ENCODE assay signal across 15 cellular contexts in the genomic region with DNA sequence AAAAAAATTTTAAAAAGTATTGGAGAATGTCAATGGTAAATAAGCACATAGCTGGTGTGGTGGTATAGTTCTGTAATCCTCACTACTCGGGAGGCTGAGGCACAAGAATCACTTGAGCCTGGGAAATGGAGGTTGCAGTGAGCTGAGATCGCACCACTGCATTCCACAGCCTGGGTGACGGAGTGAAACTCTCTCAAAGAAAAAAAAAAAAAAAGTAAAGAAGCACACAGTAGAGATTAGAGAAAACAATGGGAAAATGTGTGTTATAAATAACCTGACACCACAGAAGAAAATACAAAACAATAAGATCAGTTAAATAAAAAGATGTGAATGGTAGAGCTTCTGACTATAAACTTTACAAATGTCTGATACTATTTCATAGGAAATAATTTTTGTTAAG.
"Had no signal": no experiment of that assay in that cellular context is flagged by ENCODE, and none has a peak within 500 bp of the region (broad histone marks: within the 10 kb centered on the region; RNA-seq: fewer than 3 reads in every experiment).

No MANE protein-coding gene starts in this region.

- DNase-seq: activated B cell treated with CpG ODN at 0.5 μM for 24 hours; activated CD4-positive, alpha-beta T cell treated with anti-CD3 and anti-CD28 coated beads, Interleukin-2, amount 10 ng/mL, durations not matched to agents 24 days and 14 days; activated naive CD4-positive, alpha-beta T cell treated with Interleukin-2 at 50 U/mL for 16 hours; caudate nucleus; foreskin fibroblast; head of caudate nucleus; left ventricle myocardium superior; mesenchymal stem cell; stimulated activated CD4-positive, alpha-beta T cell treated with anti-CD3 and anti-CD28 coated beads, Interleukin-15, amount 100 ng/mL, for 24 hours; stimulated activated CD4-positive, alpha-beta T cell treated with anti-CD3 and anti-CD28 coated beads, Interleukin-4, amount 100 ng/mL, for 24 hours; stomach; T-helper 17 cell had no signal

- ATAC-seq: left ventricle myocardium superior, T-helper 17 cell had no signal

- H3K9me3 ChIP-seq: stomach had no signal

- H3K4me3 Mint-ChIP-seq: activated B cell treated with CpG ODN at 0.5 μM for 24 hours; activated CD4-positive, alpha-beta T cell treated with anti-CD3 and anti-CD28 coated beads, Interleukin-2, amount 10 ng/mL, durations not matched to agents 24 days and 14 days; activated T-helper 1 cell treated with anti-CD3 and anti-CD28 coated beads, Interleukin-12 subunit alpha, Interleukin-12 subunit beta, Interleukin-2, Interleukin-4 antibody, amounts not matched to agents 30 ng/mL and 10 ng/mL and 1 ng/mL, durations not matched to agents 14 hours and 24 hours and 36 hours; dendritic cell treated with granulocyte-macrophage colony-stimulating factor and Interleukin-4, amounts not matched to agents 40 ng/mL and 50 ng/mL, for 4 days; T-helper 17 cell had no signal

- FAIRE-seq: keratinocyte had no signal

- H3K27ac Mint-ChIP-seq: activated B cell treated with CpG ODN at 0.5 μM for 24 hours; activated CD4-positive, alpha-beta T cell treated with anti-CD3 and anti-CD28 coated beads, Interleukin-2, amount 10 ng/mL, durations not matched to agents 24 days and 14 days; activated T-helper 1 cell treated with anti-CD3 and anti-CD28 coated beads, Interleukin-12 subunit alpha, Interleukin-12 subunit beta, Interleukin-2, Interleukin-4 antibody, amounts not matched to agents 30 ng/mL and 10 ng/mL and 1 ng/mL, durations not matched to agents 14 hours and 24 hours and 36 hours; dendritic cell treated with granulocyte-macrophage colony-stimulating factor and Interleukin-4, amounts not matched to agents 40 ng/mL and 50 ng/mL, for 4 days; T-helper 17 cell had no signal

- H3K27ac ChIP-seq: stomach had no signal

- H3K4me3 ChIP-seq: stomach had no signal

- H3K27me3 Mint-ChIP-seq: activated B cell treated with CpG ODN at 0.5 μM for 24 hours; activated CD4-positive, alpha-beta T cell treated with anti-CD3 and anti-CD28 coated beads, Interleukin-2, amount 10 ng/mL, durations not matched to agents 24 days and 14 days; dendritic cell treated with granulocyte-macrophage colony-stimulating factor and Interleukin-4, amounts not matched to agents 40 ng/mL and 50 ng/mL, for 4 days; T-helper 17 cell had no signal

- H3K9me3 Mint-ChIP-seq: activated B cell treated with CpG ODN at 0.5 μM for 24 hours; activated CD4-positive, alpha-beta T cell treated with anti-CD3 and anti-CD28 coated beads, Interleukin-2, amount 10 ng/mL, durations not matched to agents 24 days and 14 days; activated T-helper 1 cell treated with anti-CD3 and anti-CD28 coated beads, Interleukin-12 subunit alpha, Interleukin-12 subunit beta, Interleukin-2, Interleukin-4 antibody, amounts not matched to agents 30 ng/mL and 10 ng/mL and 1 ng/mL, durations not matched to agents 14 hours and 24 hours and 36 hours; dendritic cell treated with granulocyte-macrophage colony-stimulating factor and Interleukin-4, amounts not matched to agents 40 ng/mL and 50 ng/mL, for 4 days had no signal

- H3K4me1 Mint-ChIP-seq: activated B cell treated with CpG ODN at 0.5 μM for 24 hours; activated CD4-positive, alpha-beta T cell treated with anti-CD3 and anti-CD28 coated beads, Interleukin-2, amount 10 ng/mL, durations not matched to agents 24 days and 14 days had no signal

- H3K27me3 ChIP-seq: stomach had no signal
